In the genomic region with DNA sequence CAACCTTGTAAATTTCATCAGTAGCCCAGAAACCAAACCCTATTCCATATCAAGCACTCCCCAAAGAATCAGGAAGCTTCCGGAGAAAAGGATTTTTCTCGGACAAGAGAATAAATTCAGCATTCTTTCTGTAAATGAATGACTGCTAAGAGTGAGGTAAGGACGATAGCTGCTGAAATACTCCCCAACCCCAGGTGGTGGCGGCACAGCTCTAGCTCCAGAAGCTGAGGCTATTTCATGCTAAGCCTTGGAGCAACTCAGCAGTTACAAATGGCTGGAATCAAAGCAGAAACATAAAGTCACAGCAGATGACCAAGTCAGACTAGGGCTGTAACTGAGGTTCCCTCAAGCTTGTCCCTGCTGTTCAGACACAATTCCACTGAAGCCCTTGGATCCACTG, we compare ENCODE assay signal across 14 cellular contexts. TPM values are rescaled to one million over a fixed set of nuclear protein-coding genes. Genes with fewer than 3 reads are reported as not detected.
DNase-seq lines count a peak whose midpoint lies in the region; ATAC-seq and TF ChIP-seq lines count a peak whose summit lies in the region.
"Had no signal": no experiment of that assay in that cellular context is flagged by ENCODE, and none has a peak within 500 bp of the region (broad histone marks: within the 10 kb centered on the region; RNA-seq: fewer than 3 reads in every experiment).

No MANE protein-coding gene starts in this region.

- H3K4me3 ChIP-seq in breast epithelium: no peak overlapping the region
- no peak overlapping the region for H3K4me3 ChIP-seq in Panc1 (ENCODE audit: low read depth in 2 of 2, low read length in 2 of 2)
- H3K4me3 ChIP-seq in epithelial cell of esophagus (ENCODE audit: low read length): no peak overlapping the region
- no peak overlapping the region for H3K4me3 ChIP-seq in lower lobe of right lung

- no peaks in the 10 kb centered on the region for H3K36me3 ChIP-seq in breast epithelium
- no peaks in the 10 kb centered on the region for H3K36me3 ChIP-seq in Panc1 (ENCODE audit: control insufficient read depth, insufficient read depth, low read length)
- no peaks in the 10 kb centered on the region for H3K36me3 ChIP-seq in lower lobe of right lung

- intact Hi-C loops in MCF 10A (cut with micrococcal nuclease) (no loop called here), breast epithelium (cut with DNase I; ENCODE audit: low total_unique reads) (no loop called here), Panc1 (cut with micrococcal nuclease; ENCODE audit: unreplicated experiment) (no loop called here), sciatic nerve (cut with DNase I) (no loop called here), left ventricle myocardium superior (cut with micrococcal nuclease) (no loop called here), lower lobe of right lung (cut with DNase I) (no loop called here)

- no peaks in the 10 kb centered on the region for H3K4me1 Mint-ChIP-seq in MCF 10A (ENCODE audit: insufficient read depth, unreplicated experiment)
- H3K4me1 Mint-ChIP-seq: activated naive CD4-positive, alpha-beta T cell treated with anti-CD3 and anti-CD28 coated beads, Interleukin-2, amount 50 U/mL, for 24 hours; stimulated activated effector memory CD8-positive, alpha-beta T cell treated with anti-CD3 and anti-CD28 coated beads, Interleukin-12 subunit alpha, Interleukin-12 subunit beta, amount 100 ng/mL, for 72 hours had no signal

- H3K27ac ChIP-seq in breast epithelium (no peak overlapping the region), Panc1 (ENCODE audit: low read length) (no peak overlapping the region), lower lobe of right lung (no peak overlapping the region)

- no peaks in the 10 kb centered on the region for H3K36me3 Mint-ChIP-seq in MCF 10A (ENCODE audit: insufficient read depth, unreplicated experiment)
- H3K36me3 Mint-ChIP-seq: activated naive CD4-positive, alpha-beta T cell treated with anti-CD3 and anti-CD28 coated beads, Interleukin-2, amount 50 U/mL, for 24 hours; stimulated activated effector memory CD8-positive, alpha-beta T cell treated with anti-CD3 and anti-CD28 coated beads, Interleukin-12 subunit alpha, Interleukin-12 subunit beta, amount 100 ng/mL, for 72 hours had no signal

- CTCF ChIA-PET in MCF 10A (lab: Yijun Ruan, JAX): interaction anchor here (0.6 to 1.1 kb wide), 3 partner anchors 13 to 345 kb away, joined by 3 to 4 read pairs (median 3); no protein-coding TSS in a partner anchor
- CTCF ChIA-PET in Panc1 (lab: Charles Lee): no interaction called here

- TF ChIP-seq CTCF in MCF 10A (IDR thresholded peaks at IDR 0.05; ENCODE audit: unreplicated experiment) (peak; percentile 22), breast epithelium (IDR thresholded peaks at IDR 0.05) (no peak), Panc1 (IDR thresholded peaks at IDR 0.05) (peak; percentile 29), epithelial cell of esophagus (IDR thresholded peaks at IDR 0.05; ENCODE audit: insufficient read depth, low read depth, low read length, missing control alignments) (peak; percentile 56), lower lobe of right lung (IDR thresholded peaks at IDR 0.05) (no peak)

- H3K9me3 ChIP-seq in breast epithelium: no peaks in the 10 kb centered on the region
- no peaks in the 10 kb centered on the region for H3K9me3 ChIP-seq in Panc1 (ENCODE audit: control insufficient read depth, insufficient read depth, low read depth, low read length)
- H3K9me3 ChIP-seq in lower lobe of right lung: no peaks in the 10 kb centered on the region

- peak; percentile 29 for DNase-seq in MCF 10A (ENCODE audit: unreplicated experiment)
- DNase-seq in breast epithelium (ENCODE audit: low spot score in 2 of 2): no peak
- DNase-seq in Panc1 (ENCODE audit: low read depth, low spot score): no peak
- peak; percentile 21 for DNase-seq in epithelial cell of esophagus (ENCODE audit: low read depth)
- DNase-seq in sciatic nerve (ENCODE audit: low spot score): no peak
- DNase-seq in left ventricle myocardium superior: no peak
- DNase-seq in lower lobe of right lung: no peak
- DNase-seq: DMS79; NCI-H1048; SIG-M5; stimulated activated CD4-positive, alpha-beta T cell treated with anti-CD3 and anti-CD28 coated beads, Interleukin-4, amount 100 ng/mL, for 1 hour had no signal

- H3K27me3 ChIP-seq in breast epithelium (peaks cover 0 to 53% of the 10 kb centered on the region in 2 donors), Panc1 (ENCODE audit: control insufficient read depth, insufficient read depth, low read length) (peaks cover 2% of the 10 kb centered on the region), lower lobe of right lung (ENCODE audit: low read depth) (no peaks in the 10 kb centered on the region)

- ATAC-seq in Panc1 (no peak), sciatic nerve (peak; percentile 57), HG02981 (IDR thresholded peaks at IDR 0.05; ENCODE audit: unreplicated experiment) (no peak), left ventricle myocardium superior (no peak), lower lobe of right lung (no peak)
- ATAC-seq: stimulated activated effector memory CD8-positive, alpha-beta T cell treated with anti-CD3 and anti-CD28 coated beads, Interleukin-12 subunit alpha, Interleukin-12 subunit beta, amount 100 ng/mL, for 72 hours had no signal

- POLR2A ChIA-PET in MCF 10A (lab: Yijun Ruan, JAX): no interaction called here
- POLR2A ChIA-PET in Panc1 (lab: Charles Lee): no interaction called here

- H3K9me3 Mint-ChIP-seq in MCF 10A (ENCODE audit: unreplicated experiment): no peaks in the 10 kb centered on the region
- H3K9me3 Mint-ChIP-seq: activated naive CD4-positive, alpha-beta T cell treated with anti-CD3 and anti-CD28 coated beads, Interleukin-2, amount 50 U/mL, for 24 hours; stimulated activated effector memory CD8-positive, alpha-beta T cell treated with anti-CD3 and anti-CD28 coated beads, Interleukin-12 subunit alpha, Interleukin-12 subunit beta, amount 100 ng/mL, for 72 hours had no signal

- no peak for TF ChIP-seq POLR2A in breast epithelium (IDR thresholded peaks at IDR 0.05)

- H3K27me3 Mint-ChIP-seq in MCF 10A (ENCODE audit: insufficient read depth, unreplicated experiment): peaks cover 19% of the 10 kb centered on the region
- H3K27me3 Mint-ChIP-seq: activated naive CD4-positive, alpha-beta T cell treated with anti-CD3 and anti-CD28 coated beads, Interleukin-2, amount 50 U/mL, for 24 hours had no signal

- H3K27ac Mint-ChIP-seq in MCF 10A (ENCODE audit: low read depth, unreplicated experiment): no peak overlapping the region
- H3K27ac Mint-ChIP-seq: activated naive CD4-positive, alpha-beta T cell treated with anti-CD3 and anti-CD28 coated beads, Interleukin-2, amount 50 U/mL, for 24 hours; stimulated activated effector memory CD8-positive, alpha-beta T cell treated with anti-CD3 and anti-CD28 coated beads, Interleukin-12 subunit alpha, Interleukin-12 subunit beta, amount 100 ng/mL, for 72 hours had no signal

- in situ Hi-C loops in Panc1 (cut with HindIII; ENCODE audit: low pct_unique_long_range_greater_than_20kb, low sequenced_read_pairs): no loop called here

- H3K4me1 ChIP-seq in breast epithelium (no peaks in the 10 kb centered on the region), Panc1 (ENCODE audit: control insufficient read depth, insufficient read depth, low read length) (no peaks in the 10 kb centered on the region), lower lobe of right lung (no peaks in the 10 kb centered on the region)

- BruUV-seq in MCF 10A (replicated peaks; lab: Mats Ljungman, UMichigan): no TSS peak
- no TSS peak for BruUV-seq in Panc1 (replicated peaks; lab: Mats Ljungman, UMichigan)

- no peak overlapping the region for H3K4me3 Mint-ChIP-seq in MCF 10A (ENCODE audit: unreplicated experiment)
- H3K4me3 Mint-ChIP-seq: activated naive CD4-positive, alpha-beta T cell treated with anti-CD3 and anti-CD28 coated beads, Interleukin-2, amount 50 U/mL, for 24 hours; stimulated activated effector memory CD8-positive, alpha-beta T cell treated with anti-CD3 and anti-CD28 coated beads, Interleukin-12 subunit alpha, Interleukin-12 subunit beta, amount 100 ng/mL, for 72 hours had no signal

RNA-seq across cellular contexts. Expression of gene PCDH19, which starts 13.9 kb away (rescaled TPM):
- total RNA-seq in MCF 10A (2022): 0.12 and 0.70 TPM in 2 replicates
- 1 to 10 TPM; 1.6 to 2.6 (median 1.8) TPM for total RNA-seq in breast epithelium
- total RNA-seq in Panc1 (2021; ENCODE audit: unreplicated experiment): 0.08 TPM
- 0.05 TPM for polyA plus RNA-seq in Panc1 (2012; ENCODE audit: insufficient read length)
- 16.4 TPM for total RNA-seq in sciatic nerve
- total RNA-seq in left ventricle myocardium superior: 0.84 TPM
- 0.27 TPM for total RNA-seq in lower lobe of right lung

Comparison
In these comparisons a context has a peak if more than half of its experiments do, and no peak if none do; other contexts are left out.
1. DNase-seq: peak in MCF 10A (single experiment) and epithelial cell of esophagus (single experiment); none in breast epithelium (0 of 2), Panc1 (single experiment), sciatic nerve (single experiment), left ventricle myocardium superior (single experiment) and lower lobe of right lung (single experiment).
2. CTCF ChIP-seq: peak in MCF 10A (single experiment), Panc1 (single experiment) and epithelial cell of esophagus (single experiment); none in breast epithelium (0 of 3) and lower lobe of right lung (single experiment).